Comparison of ENCODE assay signal across 10 cellular contexts in the genomic region with DNA sequence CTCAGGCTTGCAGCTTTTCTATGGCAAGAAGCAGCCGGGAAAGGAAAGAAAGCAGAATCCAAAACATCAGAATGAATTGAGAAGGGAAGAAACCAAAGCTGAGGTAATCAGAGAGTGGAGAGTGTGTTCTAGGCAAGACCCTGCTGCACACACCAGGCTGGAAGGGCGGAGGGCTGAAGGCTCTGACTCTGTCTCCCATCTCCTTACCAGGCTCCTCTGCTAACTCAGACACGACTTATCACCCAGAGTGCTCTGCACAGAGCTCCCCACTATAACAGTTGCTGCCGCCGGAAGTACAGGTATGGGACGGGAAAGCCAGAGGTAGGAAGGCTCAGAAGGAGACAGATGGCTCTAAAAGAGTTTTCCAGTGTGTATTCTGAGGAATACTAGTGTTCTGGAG. TPM values are rescaled to one million over a fixed set of nuclear protein-coding genes. Genes with fewer than 3 reads are reported as not detected.
DNase-seq lines count a peak whose midpoint lies in the region; ATAC-seq, FAIRE-seq and TF ChIP-seq lines count a peak whose summit lies in the region.
"Had no signal": no experiment of that assay in that cellular context is flagged by ENCODE, and none has a peak within 500 bp of the region (broad histone marks: within the 10 kb centered on the region; RNA-seq: fewer than 3 reads in every experiment).

No MANE protein-coding gene starts in this region.

- WGBS in K562 (ENCODE audit: insufficient coverage, low coverage, missing lambda C conversion rate): 35% methylated on average over 6 of the region's 6 CpGs

- CTCF ChIA-PET in K562 (lab: Yijun Ruan, JAX; ENCODE audit: low intra/inter-chr PET ratio): no interaction called here

- BruUV-seq in K562 (replicated peaks; lab: Mats Ljungman, UMichigan): no TSS peak

- TF ChIP-seq RAD21 in K562 (CRISPR knock-in tag; conservative IDR thresholded peaks at IDR 0.05 in 1 of 2, IDR thresholded peaks at IDR 0.05 in 1 of 2): no peak

- H3K79me2 ChIP-seq in K562 (ENCODE audit: control insufficient read depth, insufficient read depth, low read length): peaks cover 31% of the 10 kb centered on the region

- in situ Hi-C loops in K562 (cut with MboI): no loop called here

- TF ChIP-seq CTCF in AG10803 (conservative IDR thresholded peaks at IDR 0.05; ENCODE audit: low read length): no peak
- no peak for TF ChIP-seq CTCF in K562 (IDR thresholded peaks at IDR 0.05 in 2 of 3, conservative IDR thresholded peaks at IDR 0.05 in 1 of 3; ENCODE audit: insufficient read depth in 2 of 3, low read depth in 1 of 3, low read length in 3 of 3)
- no peak for TF ChIP-seq CTCF in vagina (IDR thresholded peaks at IDR 0.05)

- peaks cover 7% of the 10 kb centered on the region for H3K4me1 ChIP-seq in HUES6 (ENCODE audit: control insufficient read depth, insufficient read depth, low read length)
- H3K4me1 ChIP-seq in K562 (replicated peaks in 1 of 2; ENCODE audit: control insufficient read depth in 2 of 2, insufficient read depth in 2 of 2, low read length in 2 of 2): peaks cover 10 to 16% of the 10 kb centered on the region in 2 experiments; a peak in 4 of 5 replicates
- H3K4me1 ChIP-seq in mucosa of stomach (ENCODE audit: control insufficient read depth, insufficient read depth, low read length): peaks cover 11% of the 10 kb centered on the region
- H3K4me1 ChIP-seq in vagina: peaks cover 30% of the 10 kb centered on the region

- H4K20me1 ChIP-seq in K562 (replicated peaks; ENCODE audit: control insufficient read depth, insufficient read depth, low read length): no peaks in the 10 kb centered on the region

- ATAC-seq in K562 (no peak), sciatic nerve (no peak)

- no peak for TF ChIP-seq EP300 in K562 (IDR thresholded peaks at IDR 0.05; ENCODE audit: low read length)

- POLR2A ChIA-PET in K562 (lab: Yijun Ruan, JAX): interaction anchor here (1.2 to 1.7 kb wide), 2 partner anchors 9 to 23 kb away, joined by 3 to 5 read pairs; a partner anchor contains a TSS

- H3K27me3 ChIP-seq in HUES6 (ENCODE audit: control insufficient read depth, insufficient read depth, low read length) (no peaks in the 10 kb centered on the region), K562 (ENCODE audit: control insufficient read depth in 2 of 2, insufficient read depth in 2 of 2, low read length in 2 of 2) (no peaks in the 10 kb centered on the region), mucosa of stomach (ENCODE audit: control insufficient read depth, insufficient read depth, low read length) (no peaks in the 10 kb centered on the region), vagina (no peaks in the 10 kb centered on the region)

- H3K4me3 ChIP-seq in AG10803 (ENCODE audit: low read length): peak overlapping the region; percentile 98
- H3K4me3 ChIP-seq in HUES6 (ENCODE audit: low read depth, low read length): peak overlapping the region; percentile 95
- peak overlapping the region; percentile 64 for H3K4me3 ChIP-seq in K562
- H3K4me3 ChIP-seq in mucosa of stomach (ENCODE audit: low read length): no peak overlapping the region
- H3K4me3 ChIP-seq in vagina: peak overlapping the region in 1 of 2 donors; percentile 72

- DNase-seq in AG10803 (ENCODE audit: low read depth) (no peak), K562 (ENCODE audit: extremely low read depth in 1 of 4, low spot score in 3 of 4) (no peak), sciatic nerve (ENCODE audit: low spot score) (no peak), SK-N-DZ (ENCODE audit: low spot score) (no peak), vagina (ENCODE audit: extremely low spot score in 2 of 2) (no peak)
- DNase-seq in activated CD4-positive, alpha-beta T cell treated with anti-CD3 and anti-CD28 coated beads for 1 hour: no peak
- DNase-seq: activated CD8-positive, alpha-beta memory T cell treated with anti-CD3 and anti-CD28 coated beads, Interleukin-2, amount 50 U/mL, for 48 hours had no signal

- H2AFZ ChIP-seq in K562 (ENCODE audit: low read depth, low read length): 0 out of 2 replicates have a peak overlapping the region, but pooled peaks have one; percentile 94

- no peak overlapping the region for H3K27ac ChIP-seq in HUES6 (ENCODE audit: low read depth, low read length)
- no peak overlapping the region; the same call in 2 of the 3 replicates for H3K27ac ChIP-seq in K562 (ENCODE audit: extremely low read depth, low read depth, low read length)
- H3K27ac ChIP-seq in vagina: no peak overlapping the region

- intact Hi-C loops in K562 (cut with micrococcal nuclease) (no loop called here), sciatic nerve (cut with DNase I) (no loop called here), vagina (cut with DNase I) (no loop called here)

- no peak for FAIRE-seq in K562 (lab: Jason Lieb, UNC)
- FAIRE-seq: G401.6 had no signal

- peak overlapping the region; percentile 96 for H3K4me2 ChIP-seq in K562 (ENCODE audit: insufficient read depth, low read length)

- no peaks in the 10 kb centered on the region for H3K9me1 ChIP-seq in K562 (ENCODE audit: control insufficient read depth, insufficient read depth, low read length)

- H3K9me3 ChIP-seq in HUES6 (ENCODE audit: control insufficient read depth, insufficient read depth, low read depth, low read length) (no peaks in the 10 kb centered on the region), K562 (replicated peaks; ENCODE audit: control insufficient read depth, insufficient read depth, low read depth, low read length) (no peaks in the 10 kb centered on the region), mucosa of stomach (ENCODE audit: control insufficient read depth, low read length) (no peaks in the 10 kb centered on the region), vagina (no peaks in the 10 kb centered on the region)

- peaks cover 27% of the 10 kb centered on the region for H3K36me3 ChIP-seq in HUES6 (ENCODE audit: control insufficient read depth, insufficient read depth, low read length)
- peaks cover 28% of the 10 kb centered on the region; the same call in 2 of the 3 replicates for H3K36me3 ChIP-seq in K562 (ENCODE audit: control insufficient read depth, insufficient read depth, low read length)
- H3K36me3 ChIP-seq in mucosa of stomach (ENCODE audit: control insufficient read depth, insufficient read depth, low read length): peaks cover 5% of the 10 kb centered on the region
- peaks cover 0 to 30% of the 10 kb centered on the region in 2 donors for H3K36me3 ChIP-seq in vagina

- H3K9ac ChIP-seq in HUES6 (ENCODE audit: low read length) (peak overlapping the region; percentile 89), K562 (ENCODE audit: insufficient read depth in 1 of 2, low read depth in 2 of 2, low read length in 2 of 2) (peak overlapping the region; percentile 87 to 92; a peak in 2 of 4 replicates), mucosa of stomach (ENCODE audit: low read length) (peak overlapping the region; percentile 81)

- TF ChIP-seq POLR2A in K562 (conservative IDR thresholded peaks at IDR 0.05) (no peak), vagina (IDR thresholded peaks at IDR 0.05) (no peak)

RNA-seq across cellular contexts. Expression of a gene that starts 1.2 kb away (rescaled TPM):
- 28.6 and 48.7 TPM in 2 replicates for total RNA-seq in K562 (2011; cell fraction: chromatin; rRNA removed; ENCODE audit: low replicate concordance)
- 26.1 and 32.2 TPM in 2 replicates for total RNA-seq in K562 (2011; cell fraction: nucleolus; rRNA removed)
- total RNA-seq in K562 (2011; cell fraction: nucleoplasm; rRNA removed): 30.7 and 32.9 TPM in 2 replicates
- total RNA-seq in K562 (2014; rRNA removed) (67.4 and 74.3 TPM in 2 replicates), K562 (2014; rRNA removed; fragmentation: Illumina TruSeq; extraction: Trizol) (54.1 and 63.0 TPM in 2 replicates), K562 (2015; rRNA removed; fragmentation: Illumina TruSeq; extraction: Trizol) (61.7 and 62.3 TPM in 2 replicates), K562 (2021) (50.1 and 50.7 TPM in 2 replicates), sciatic nerve (25.9 TPM), vagina (22.1 TPM)
- polyA plus RNA-seq in K562 (2011; rRNA removed) (17.2 and 22.5 TPM in 2 replicates), K562 (2014; fragmentation: Illumina TruSeq; extraction: Trizol) (80.6 and 100 TPM in 2 replicates), K562 (2014; fragmentation: Nextera tagmentation; extraction: Ambion mirVana) (100 to 1,000 TPM; 203 to 204 TPM), K562 (2014; rRNA removed) (37.3 TPM in 2 replicates)
- 13.9 and 19.0 TPM in 2 replicates for polyA plus RNA-seq in K562 (2011; cell fraction: cytosol; rRNA removed)
- polyA plus RNA-seq in K562 (2011; cell fraction: nucleus; rRNA removed): 40.6 and 40.9 TPM in 2 replicates
- polyA plus RNA-seq in K562 (2012): 58.0 and 65.9 TPM in 2 replicates
- polyA minus RNA-seq in K562 (2011; rRNA and poly(A)+ RNA removed): 12.9 and 13.0 TPM in 2 replicates
- 13.5 and 14.7 TPM in 2 replicates for polyA minus RNA-seq in K562 (2011; cell fraction: cytosol; rRNA and poly(A)+ RNA removed)
- 8.1 and 17.2 TPM in 2 replicates for polyA minus RNA-seq in K562 (2011; cell fraction: nucleus; rRNA and poly(A)+ RNA removed)
- polyA plus RNA-seq in SK-N-DZ (2014; cell fraction: cytosol; rRNA removed): 81.2 and 83.8 TPM in 2 replicates
- polyA plus RNA-seq in SK-N-DZ (2014; cell fraction: nucleus; rRNA removed): 68.8 and 92.1 TPM in 2 replicates

RNA-seq across cellular contexts. Expression of a gene that starts 1.4 kb away (rescaled TPM):
- total RNA-seq in K562 (2011; cell fraction: chromatin; rRNA removed; ENCODE audit: low replicate concordance): 14.0 and 14.3 TPM in 2 replicates
- total RNA-seq in K562 (2011; cell fraction: nucleolus; rRNA removed): 7.2 and 7.9 TPM in 2 replicates
- 9.8 and 12.3 TPM in 2 replicates for total RNA-seq in K562 (2011; cell fraction: nucleoplasm; rRNA removed)
- 6.2 and 7.4 TPM in 2 replicates for total RNA-seq in K562 (2014; rRNA removed)
- 6.3 and 8.0 TPM in 2 replicates for total RNA-seq in K562 (2014; rRNA removed; fragmentation: Illumina TruSeq; extraction: Trizol)
- 6.1 and 6.6 TPM in 2 replicates for total RNA-seq in K562 (2015; rRNA removed; fragmentation: Illumina TruSeq; extraction: Trizol)
- total RNA-seq in K562 (2021): 5.9 and 6.0 TPM in 2 replicates
- polyA plus RNA-seq in K562 (2011; rRNA removed): 6.0 and 6.2 TPM in 2 replicates
- 3.2 and 4.6 TPM in 2 replicates for polyA plus RNA-seq in K562 (2011; cell fraction: cytosol; rRNA removed)
- polyA plus RNA-seq in K562 (2011; cell fraction: nucleus; rRNA removed): 6.8 and 7.9 TPM in 2 replicates
- polyA plus RNA-seq in K562 (2012): 4.3 and 7.6 TPM in 2 replicates
- 6.5 and 9.4 TPM in 2 replicates for polyA plus RNA-seq in K562 (2014; fragmentation: Illumina TruSeq; extraction: Trizol)
- 1 to 10 TPM; 2.2 to 3.3 TPM for polyA plus RNA-seq in K562 (2014; fragmentation: Nextera tagmentation; extraction: Ambion mirVana)
- 4.7 and 6.2 TPM in 2 replicates for polyA plus RNA-seq in K562 (2014; rRNA removed)
- 9.3 and 11.3 TPM in 2 replicates for polyA minus RNA-seq in K562 (2011; rRNA and poly(A)+ RNA removed)
- polyA minus RNA-seq in K562 (2011; cell fraction: cytosol; rRNA and poly(A)+ RNA removed): 2.9 and 4.7 TPM in 2 replicates
- polyA minus RNA-seq in K562 (2011; cell fraction: nucleus; rRNA and poly(A)+ RNA removed): 2.2 and 4.2 TPM in 2 replicates
- 10.6 TPM for total RNA-seq in sciatic nerve
- 27.1 and 29.7 TPM in 2 replicates for polyA plus RNA-seq in SK-N-DZ (2014; cell fraction: cytosol; rRNA removed)
- polyA plus RNA-seq in SK-N-DZ (2014; cell fraction: nucleus; rRNA removed): 13.9 and 14.9 TPM in 2 replicates
- total RNA-seq in vagina: 21.1 TPM

RNA-seq across cellular contexts. Expression of a gene that starts 8.7 kb away (rescaled TPM):
- total RNA-seq in K562 (2011; cell fraction: chromatin; rRNA removed; ENCODE audit: low replicate concordance): 2.0 and 3.8 TPM in 2 replicates
- total RNA-seq in K562 (2011; cell fraction: nucleolus; rRNA removed): not detected in 2 replicates
- total RNA-seq in K562 (2011; cell fraction: nucleoplasm; rRNA removed): 4.3 and 9.5 TPM in 2 replicates
- total RNA-seq in K562 (2014; rRNA removed): 1.0 and 1.5 TPM in 2 replicates
- 0.18 and 1.1 TPM in 2 replicates for total RNA-seq in K562 (2014; rRNA removed; fragmentation: Illumina TruSeq; extraction: Trizol)
- total RNA-seq in K562 (2015; rRNA removed; fragmentation: Illumina TruSeq; extraction: Trizol): 0.22 and 0.57 TPM in 2 replicates
- 0.60 and 1.2 TPM in 2 replicates for total RNA-seq in K562 (2021)
- 1.4 and 1.8 TPM in 2 replicates for polyA plus RNA-seq in K562 (2011; rRNA removed)
- polyA plus RNA-seq in K562 (2011; cell fraction: cytosol; rRNA removed): 0.72 and 0.88 TPM in 2 replicates
- polyA plus RNA-seq in K562 (2011; cell fraction: nucleus; rRNA removed): 1.6 and 2.6 TPM in 2 replicates
- 1.1 and 1.7 TPM in 2 replicates for polyA plus RNA-seq in K562 (2012)
- polyA plus RNA-seq in K562 (2014; fragmentation: Illumina TruSeq; extraction: Trizol): 0.35 and 1.0 TPM in 2 replicates
- polyA plus RNA-seq in K562 (2014; fragmentation: Nextera tagmentation; extraction: Ambion mirVana): under 1 TPM in 1 of 2 experiments, not detected in 1; 0.57 TPM
- polyA plus RNA-seq in K562 (2014; rRNA removed): 0.12 and 1.5 TPM in 2 replicates
- polyA minus RNA-seq in K562 (2011; rRNA and poly(A)+ RNA removed): 1.3 TPM in 1 of 2 replicates, not detected in the other
- not detected in 2 replicates for polyA minus RNA-seq in K562 (2011; cell fraction: cytosol; rRNA and poly(A)+ RNA removed)
- polyA minus RNA-seq in K562 (2011; cell fraction: nucleus; rRNA and poly(A)+ RNA removed): not detected in 2 replicates
- total RNA-seq in sciatic nerve: 0.76 TPM
- polyA plus RNA-seq in SK-N-DZ (2014; cell fraction: cytosol; rRNA removed): 0.09 TPM in 1 of 2 replicates, not detected in the other
- polyA plus RNA-seq in SK-N-DZ (2014; cell fraction: nucleus; rRNA removed): not detected in 2 replicates
- 2.2 TPM for total RNA-seq in vagina

RNA-seq across cellular contexts. Expression of a gene that starts 10.7 kb away (rescaled TPM):
- total RNA-seq in K562 (2011; cell fraction: chromatin; rRNA removed; ENCODE audit: low replicate concordance): 0.44 TPM in 1 of 2 replicates, not detected in the other
- 0.33 TPM in 1 of 2 replicates, not detected in the other for total RNA-seq in K562 (2011; cell fraction: nucleolus; rRNA removed)
- 0.37 TPM in 1 of 2 replicates, not detected in the other for total RNA-seq in K562 (2011; cell fraction: nucleoplasm; rRNA removed)
- total RNA-seq in K562 (2014; rRNA removed) (0.45 and 1.7 TPM in 2 replicates), K562 (2014; rRNA removed; fragmentation: Illumina TruSeq; extraction: Trizol) (0.29 and 0.55 TPM in 2 replicates), K562 (2015; rRNA removed; fragmentation: Illumina TruSeq; extraction: Trizol) (0.30 and 0.43 TPM in 2 replicates), K562 (2021) (0.25 and 0.31 TPM in 2 replicates), sciatic nerve (3.9 TPM), vagina (7.6 TPM)
- polyA plus RNA-seq in K562 (2011; rRNA removed) (0.52 and 1.7 TPM in 2 replicates), K562 (2014; fragmentation: Illumina TruSeq; extraction: Trizol) (0.34 and 0.54 TPM in 2 replicates), K562 (2014; fragmentation: Nextera tagmentation; extraction: Ambion mirVana) (1 to 10 TPM; 1.1 to 1.2 TPM), K562 (2014; rRNA removed) (0.05 and 0.09 TPM in 2 replicates)
- 1.1 and 2.5 TPM in 2 replicates for polyA plus RNA-seq in K562 (2011; cell fraction: cytosol; rRNA removed)
- 0.36 and 1.5 TPM in 2 replicates for polyA plus RNA-seq in K562 (2011; cell fraction: nucleus; rRNA removed)
- 0.62 and 1.4 TPM in 2 replicates for polyA plus RNA-seq in K562 (2012)
- 0.35 and 1.0 TPM in 2 replicates for polyA minus RNA-seq in K562 (2011; rRNA and poly(A)+ RNA removed)
- 1.2 TPM in 1 of 2 replicates, not detected in the other for polyA minus RNA-seq in K562 (2011; cell fraction: cytosol; rRNA and poly(A)+ RNA removed)
- 0.89 TPM in 1 of 2 replicates, not detected in the other for polyA minus RNA-seq in K562 (2011; cell fraction: nucleus; rRNA and poly(A)+ RNA removed)
- polyA plus RNA-seq in SK-N-DZ (2014; cell fraction: cytosol; rRNA removed): not detected in 2 replicates
- not detected in 2 replicates for polyA plus RNA-seq in SK-N-DZ (2014; cell fraction: nucleus; rRNA removed)

RNA-seq across cellular contexts. Expression of a gene that starts 20.7 kb away (rescaled TPM):
- 12.0 and 29.0 TPM in 2 replicates for total RNA-seq in K562 (2011; cell fraction: chromatin; rRNA removed; ENCODE audit: low replicate concordance)
- 18.2 and 19.5 TPM in 2 replicates for total RNA-seq in K562 (2011; cell fraction: nucleolus; rRNA removed)
- 13.7 and 14.4 TPM in 2 replicates for total RNA-seq in K562 (2011; cell fraction: nucleoplasm; rRNA removed)
- total RNA-seq in K562 (2014; rRNA removed) (0.95 and 2.3 TPM in 2 replicates), K562 (2014; rRNA removed; fragmentation: Illumina TruSeq; extraction: Trizol) (0.55 and 1.4 TPM in 2 replicates), K562 (2015; rRNA removed; fragmentation: Illumina TruSeq; extraction: Trizol) (0.49 and 0.72 TPM in 2 replicates), K562 (2021) (4.3 and 4.6 TPM in 2 replicates), sciatic nerve (33.5 TPM), vagina (10.1 TPM)
- polyA plus RNA-seq in K562 (2011; rRNA removed) (1.8 and 1.9 TPM in 2 replicates), K562 (2014; fragmentation: Illumina TruSeq; extraction: Trizol) (1.5 and 2.0 TPM in 2 replicates), K562 (2014; fragmentation: Nextera tagmentation; extraction: Ambion mirVana) (under 1 TPM; 0.03 to 0.11 TPM), K562 (2014; rRNA removed) (2.7 and 3.3 TPM in 2 replicates)
- polyA plus RNA-seq in K562 (2011; cell fraction: cytosol; rRNA removed): 2.4 and 2.8 TPM in 2 replicates
- 12.7 and 20.4 TPM in 2 replicates for polyA plus RNA-seq in K562 (2011; cell fraction: nucleus; rRNA removed)
- polyA plus RNA-seq in K562 (2012): 2.9 and 3.9 TPM in 2 replicates
- polyA minus RNA-seq in K562 (2011; rRNA and poly(A)+ RNA removed): 1.4 and 1.5 TPM in 2 replicates
- 1.9 and 2.1 TPM in 2 replicates for polyA minus RNA-seq in K562 (2011; cell fraction: cytosol; rRNA and poly(A)+ RNA removed)
- 3.3 and 5.0 TPM in 2 replicates for polyA minus RNA-seq in K562 (2011; cell fraction: nucleus; rRNA and poly(A)+ RNA removed)
- 16.5 and 34.5 TPM in 2 replicates for polyA plus RNA-seq in SK-N-DZ (2014; cell fraction: cytosol; rRNA removed)
- 59.0 and 148 TPM in 2 replicates for polyA plus RNA-seq in SK-N-DZ (2014; cell fraction: nucleus; rRNA removed)
